Comparison of ENCODE assay signal across 16 cellular contexts in the genomic region with DNA sequence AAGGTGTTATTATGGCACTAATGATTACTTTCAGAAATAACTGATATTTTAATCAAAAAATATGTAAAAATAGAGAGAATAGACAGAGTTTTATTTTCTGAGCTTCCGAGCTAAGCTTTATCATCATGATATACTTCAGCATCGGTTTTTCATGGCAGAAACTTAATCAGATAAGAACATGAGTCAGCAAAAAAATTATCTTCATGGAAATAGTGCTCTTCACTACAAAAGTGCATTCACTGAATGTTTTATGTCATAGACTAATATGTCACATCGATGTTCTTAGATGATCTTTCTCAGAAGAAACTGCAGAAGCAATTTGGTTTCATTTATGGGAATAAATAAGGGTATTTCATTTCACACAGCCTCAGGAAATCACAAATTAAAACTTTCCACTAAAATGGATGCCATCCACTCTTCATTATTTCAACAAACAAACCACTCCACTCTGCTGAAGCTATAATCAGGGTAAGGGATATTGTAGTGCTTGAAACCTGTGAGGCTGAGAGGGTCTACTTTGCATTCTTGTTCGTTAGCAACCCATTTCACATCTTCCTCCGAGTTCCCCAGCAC.
"Had no signal": no experiment of that assay in that cellular context is flagged by ENCODE, and none has a peak within 500 bp of the region (broad histone marks: within the 10 kb centered on the region; RNA-seq: fewer than 3 reads in every experiment).

No MANE protein-coding gene starts in this region.

- H3K9me3 ChIP-seq: colonic mucosa, esophagus squamous epithelium, psoas muscle, sigmoid colon, thoracic aorta had no signal

- H3K4me1 Mint-ChIP-seq: activated naive CD8-positive, alpha-beta T cell treated with anti-CD3 and anti-CD28 coated beads for 36 hours; brain; immature natural killer cell; natural killer cell; stimulated activated naive CD8-positive, alpha-beta T cell treated with anti-CD3 and anti-CD28 coated beads, Interleukin-15, amount 100 ng/mL, for 72 hours had no signal

- H3K36me3 ChIP-seq: colonic mucosa, esophagus squamous epithelium, sigmoid colon, thoracic aorta had no signal

- H3K36me3 Mint-ChIP-seq: activated naive CD8-positive, alpha-beta T cell treated with anti-CD3 and anti-CD28 coated beads for 36 hours; brain; immature natural killer cell; natural killer cell had no signal

- H3K27me3 ChIP-seq: colonic mucosa had no signal

- H3K4me1 ChIP-seq: colonic mucosa, esophagus squamous epithelium, psoas muscle, sigmoid colon had no signal

- H3K27ac Mint-ChIP-seq: activated CD4-positive, alpha-beta T cell treated with anti-CD3 and anti-CD28 coated beads, Interleukin-2, amount 10 ng/mL, durations not matched to agents 24 days and 14 days; activated CD8-positive, alpha-beta T cell treated with anti-CD3 and anti-CD28 coated beads, Interleukin-2, amount 10 ng/mL, durations not matched to agents 7 days and 5 days; activated naive CD8-positive, alpha-beta T cell treated with anti-CD3 and anti-CD28 coated beads for 36 hours; immature natural killer cell; natural killer cell; stimulated activated naive CD8-positive, alpha-beta T cell treated with anti-CD3 and anti-CD28 coated beads, Interleukin-15, amount 100 ng/mL, for 72 hours had no signal

- DNase-seq: activated CD4-positive, alpha-beta T cell treated with anti-CD3 and anti-CD28 coated beads, Interleukin-2, amount 10 ng/mL, durations not matched to agents 24 days and 14 days; activated CD8-positive, alpha-beta memory T cell treated with anti-CD3 and anti-CD28 coated beads, Interleukin-2, amount 50 U/mL, for 4 hours; activated CD8-positive, alpha-beta T cell treated with anti-CD3 and anti-CD28 coated beads, Interleukin-2, amount 10 ng/mL, durations not matched to agents 7 days and 5 days; activated naive CD8-positive, alpha-beta T cell treated with anti-CD3 and anti-CD28 coated beads for 36 hours; central memory CD4-positive, alpha-beta T cell; colonic mucosa; esophagus squamous epithelium; immature natural killer cell; mesenchymal stem cell; natural killer cell; psoas muscle; sigmoid colon; stimulated activated CD4-positive, alpha-beta T cell treated with anti-CD3 and anti-CD28 coated beads, Interleukin-1b, Interleukin-23, amount 100 ng/mL, for 48 hours; stimulated activated naive CD8-positive, alpha-beta T cell treated with anti-CD3 and anti-CD28 coated beads, Interleukin-15, amount 100 ng/mL, for 72 hours had no signal

- H3K4me3 Mint-ChIP-seq: activated CD4-positive, alpha-beta T cell treated with anti-CD3 and anti-CD28 coated beads, Interleukin-2, amount 10 ng/mL, durations not matched to agents 24 days and 14 days; activated CD8-positive, alpha-beta T cell treated with anti-CD3 and anti-CD28 coated beads, Interleukin-2, amount 10 ng/mL, durations not matched to agents 7 days and 5 days; activated naive CD8-positive, alpha-beta T cell treated with anti-CD3 and anti-CD28 coated beads for 36 hours; immature natural killer cell; natural killer cell; stimulated activated naive CD8-positive, alpha-beta T cell treated with anti-CD3 and anti-CD28 coated beads, Interleukin-15, amount 100 ng/mL, for 72 hours had no signal

- H3K9me3 Mint-ChIP-seq: activated CD4-positive, alpha-beta T cell treated with anti-CD3 and anti-CD28 coated beads, Interleukin-2, amount 10 ng/mL, durations not matched to agents 24 days and 14 days; activated naive CD8-positive, alpha-beta T cell treated with anti-CD3 and anti-CD28 coated beads for 36 hours; brain; immature natural killer cell; natural killer cell; stimulated activated naive CD8-positive, alpha-beta T cell treated with anti-CD3 and anti-CD28 coated beads, Interleukin-15, amount 100 ng/mL, for 72 hours had no signal

- H3K4me3 ChIP-seq: colonic mucosa, esophagus squamous epithelium, psoas muscle, sigmoid colon, thoracic aorta had no signal

- ATAC-seq: activated CD8-positive, alpha-beta T cell treated with anti-CD3 and anti-CD28 coated beads, Interleukin-2, amount 10 ng/mL, durations not matched to agents 7 days and 5 days; natural killer cell; psoas muscle; stimulated activated naive CD8-positive, alpha-beta T cell treated with anti-CD3 and anti-CD28 coated beads, Interleukin-15, amount 100 ng/mL, for 72 hours had no signal

- H3K27ac ChIP-seq: colonic mucosa, esophagus squamous epithelium, psoas muscle, sigmoid colon, thoracic aorta had no signal
